In genomic region chr15:72796515-72797337, GRCh38 we compare ENCODE assay signal across 8 cellular contexts. TPM values are rescaled to one million over a fixed set of nuclear protein-coding genes. Genes with fewer than 3 reads are reported as not detected.
DNase-seq lines count a peak whose midpoint lies in the region; ATAC-seq, FAIRE-seq and TF ChIP-seq lines count a peak whose summit lies in the region.

No MANE protein-coding gene starts in this region.

- no peak for ATAC-seq in GM21515 (IDR thresholded peaks at IDR 0.05; ENCODE audit: unreplicated experiment)

- H3K27me3 ChIP-seq in A673 (replicated peaks; ENCODE audit: insufficient read depth, low read depth, low read length, poor library complexity) = no peaks in the 10 kb centered on the region
- peaks cover 0 to 4% (median 2%) of the 10 kb centered on the region in 4 experiments; a peak in 3 of 7 replicates for H3K27me3 ChIP-seq in H1 (replicated peaks in 1 of 4; ENCODE audit: control insufficient read depth in 3 of 4, extremely low read depth in 1 of 4, insufficient read depth in 3 of 4, low read length in 3 of 4)
- peaks cover 0 to 8% of the 10 kb centered on the region in 2 experiments for H3K27me3 ChIP-seq in mesenchymal stem cell (ENCODE audit: control insufficient read depth in 1 of 2, insufficient read depth in 1 of 2, low read length in 2 of 2)
- H3K27me3 ChIP-seq in subcutaneous abdominal adipose tissue (ENCODE audit: control insufficient read depth in 5 of 5, insufficient read depth in 4 of 5, low read length in 5 of 5) = peaks cover 0 to 11% (median 3%) of the 10 kb centered on the region in 5 donors

- no peak for FAIRE-seq in H1 (lab: Jason Lieb, UNC)

- H2BK15ac ChIP-seq in H1 (ENCODE audit: low read length) (no peak overlapping the region), mesenchymal stem cell (ENCODE audit: low read depth, poor library complexity, severe bottlenecking) (peak overlapping the region; percentile 82)

- H3K4me1 ChIP-seq in A673 (ENCODE audit: insufficient read depth, low read length, poor library complexity, severe bottlenecking) = peaks cover 3% of the 10 kb centered on the region
- H3K4me1 ChIP-seq in H1 (replicated peaks in 1 of 4; ENCODE audit: control insufficient read depth in 3 of 4, insufficient read depth in 4 of 4, low read length in 3 of 4) = peaks cover 0 to 3% (median 0%) of the 10 kb centered on the region in 4 experiments; a peak in 1 of 7 replicates
- H3K4me1 ChIP-seq in mesenchymal stem cell (ENCODE audit: control insufficient read depth, insufficient read depth, low read depth, low read length) = peaks cover 11% of the 10 kb centered on the region
- peaks cover 0 to 30% (median 23%) of the 10 kb centered on the region in 5 donors for H3K4me1 ChIP-seq in subcutaneous abdominal adipose tissue (ENCODE audit: control insufficient read depth in 5 of 5, insufficient read depth in 5 of 5, low read length in 5 of 5)

- no peak overlapping the region; the same call in 1 of the 2 replicates for H2BK12ac ChIP-seq in H1 (ENCODE audit: low read depth, low read length)
- peak overlapping the region; percentile 89 to 93 for H2BK12ac ChIP-seq in mesenchymal stem cell (ENCODE audit: low read length in 2 of 2)

- H4K5ac ChIP-seq in H1 (ENCODE audit: insufficient read length, low read depth, low read length) = peak overlapping the region; percentile 80

- no peaks in the 10 kb centered on the region for H4K20me1 ChIP-seq in H1 (replicated peaks in 1 of 2; ENCODE audit: control insufficient read depth in 1 of 2, insufficient read depth in 2 of 2, low read length in 2 of 2)

- no TSS peak for BruUV-seq in A673 (replicated peaks; lab: Mats Ljungman, UMichigan)

- no peak overlapping the region for H3K23ac ChIP-seq in H1 (ENCODE audit: insufficient read length)
- peak overlapping the region in 1 of 2 experiments; percentile 2 for H3K23ac ChIP-seq in mesenchymal stem cell (ENCODE audit: low read length in 2 of 2)

- H4K8ac ChIP-seq in H1 (ENCODE audit: extremely low read depth, insufficient read depth, low read length) (peak overlapping the region; percentile 95), mesenchymal stem cell (ENCODE audit: low read length) (peak overlapping the region; percentile 89)

- H3K56ac ChIP-seq in H1 (replicated peaks; ENCODE audit: insufficient read length, low read depth, low read length) = no peak overlapping the region

- DNase-seq in A673 (ENCODE audit: low spot score) = peak; percentile 71
- peak; percentile 83 for DNase-seq in GM13976 (ENCODE audit: low spot score)
- peak; percentile 41 for DNase-seq in NCI-H1105 (lab: John Stamatoyannopoulos, UW)
- peak; percentile 14 to 19 for DNase-seq in activated CD4-positive, alpha-beta T cell treated with anti-CD3 and anti-CD28 coated beads, Interleukin-2, amount 50 U/mL, for 4 hours
- DNase-seq in H1 (ENCODE audit: low read depth in 1 of 2, low spot score in 2 of 2) = peak in 1 of 2 experiments; percentile 70
- peak; percentile 52 for DNase-seq in mesenchymal stem cell

- H2AFZ ChIP-seq in H1 (ENCODE audit: low read length) (peak overlapping the region; percentile 95), mesenchymal stem cell (ENCODE audit: low read depth, low read length) (peak overlapping the region; percentile 42)

- H3K79me1 ChIP-seq in H1 (ENCODE audit: low read depth, low read length) (no peaks in the 10 kb centered on the region), mesenchymal stem cell (replicated peaks; ENCODE audit: low read length, poor library complexity, severe bottlenecking) (no peaks in the 10 kb centered on the region)

- POLR2A ChIA-PET in A673 (lab: Charles Lee; ENCODE audit: low non-redundant PET) (no interaction called here), H1 (lab: Charles Lee; ENCODE audit: partially characterized antibody) (interaction anchor here (0.5 to 2.4 kb wide), 4 partner anchors 11 to 467 kb away, joined by 3 to 11 read pairs (median 3); no protein-coding TSS in a partner anchor)

- H3K14ac ChIP-seq in H1 (ENCODE audit: insufficient read length) = no peak overlapping the region
- H3K14ac ChIP-seq in mesenchymal stem cell (ENCODE audit: low read length in 2 of 2) = peak overlapping the region in 1 of 2 experiments; percentile 6

- peak; percentile 54 to 86 for TF ChIP-seq RAD21 in H1 (IDR thresholded peaks at IDR 0.05 in 1 of 2, conservative IDR thresholded peaks at IDR 0.05 in 1 of 2; ENCODE audit: low read depth in 2 of 2, low read length in 2 of 2)

- H3K36me3 ChIP-seq in A673 (ENCODE audit: insufficient read depth, low read length, poor library complexity, severe bottlenecking) = no peaks in the 10 kb centered on the region
- no peaks in the 10 kb centered on the region for H3K36me3 ChIP-seq in H1 (ENCODE audit: control insufficient read depth in 2 of 4, insufficient read depth in 4 of 4, low read length in 3 of 4)
- H3K36me3 ChIP-seq in mesenchymal stem cell (ENCODE audit: control insufficient read depth in 1 of 2, insufficient read depth in 2 of 2, low read depth in 1 of 2, low read length in 2 of 2) = no peaks in the 10 kb centered on the region
- no peaks in the 10 kb centered on the region for H3K36me3 ChIP-seq in subcutaneous abdominal adipose tissue (ENCODE audit: control insufficient read depth in 5 of 5, insufficient read depth in 5 of 5, low read length in 5 of 5)

- no peak overlapping the region for H2BK20ac ChIP-seq in H1 (ENCODE audit: low read length)

- H3K4ac ChIP-seq in H1 (replicated peaks; ENCODE audit: insufficient read length, low read depth, low read length) = no peak overlapping the region
- peak overlapping the region; percentile 69 to 75 for H3K4ac ChIP-seq in mesenchymal stem cell (ENCODE audit: low read depth in 1 of 2, low read length in 2 of 2)

- peak overlapping the region; percentile 68 to 84 for H3K4me2 ChIP-seq in H1 (ENCODE audit: insufficient read depth in 1 of 2, low read depth in 2 of 2, low read length in 2 of 2)
- H3K4me2 ChIP-seq in mesenchymal stem cell (ENCODE audit: low read length, poor library complexity, severe bottlenecking) = peak overlapping the region; percentile 79

- no peak overlapping the region for H2BK5ac ChIP-seq in H1 (ENCODE audit: low read depth, low read length)
- no peak overlapping the region for H2BK5ac ChIP-seq in mesenchymal stem cell (ENCODE audit: low read depth, low read length, poor library complexity, severe bottlenecking)

- no peaks in the 10 kb centered on the region for H3K79me2 ChIP-seq in H1 (ENCODE audit: control insufficient read depth in 1 of 2, insufficient read depth in 2 of 2, low read length in 2 of 2)

- H2AK5ac ChIP-seq in H1 (ENCODE audit: low read depth, low read length) = no peak overlapping the region
- no peak overlapping the region for H2AK5ac ChIP-seq in mesenchymal stem cell (ENCODE audit: low read length, severe bottlenecking)

- H2BK120ac ChIP-seq in H1 (replicated peaks; ENCODE audit: low read depth, low read length) = no peak overlapping the region
- peak overlapping the region; percentile 71 for H2BK120ac ChIP-seq in mesenchymal stem cell (ENCODE audit: low read depth, low read length)

- no peak for TF ChIP-seq POLR2A in H1 (IDR thresholded peaks at IDR 0.05; ENCODE audit: control extremely low read depth in 1 of 2, low read depth in 2 of 2, low read length in 2 of 2)

- peaks cover 7% of the 10 kb centered on the region; the same call in 1 of the 2 replicates for H3K23me2 ChIP-seq in H1 (ENCODE audit: low read depth, low read length)

- CTCF ChIA-PET in A673 (lab: Charles Lee) (no interaction called here), H1 (lab: Charles Lee; ENCODE audit: partially characterized antibody) (interaction anchor here (0.8 to 3.6 kb wide), 12 partner anchors 10 to 509 kb away, joined by 3 to 21 read pairs (median 4); no protein-coding TSS in a partner anchor)

- in situ Hi-C loops in GM13976 (cut with MboI; ENCODE audit: low sequenced_read_pairs, unreplicated experiment) = loop anchor here (10.0 to 25.0 kb wide), 2 partner anchors 288 to 466 kb away; no protein-coding TSS in a partner anchor

- no peaks in the 10 kb centered on the region for H3K9me3 ChIP-seq in A673 (ENCODE audit: low read depth, low read length, poor library complexity, severe bottlenecking)
- no peaks in the 10 kb centered on the region for H3K9me3 ChIP-seq in H1 (ENCODE audit: insufficient read depth in 2 of 2, low read depth in 1 of 2, low read length in 1 of 2)
- no peaks in the 10 kb centered on the region for H3K9me3 ChIP-seq in mesenchymal stem cell (ENCODE audit: control insufficient read depth, low read length)
- H3K9me3 ChIP-seq in subcutaneous abdominal adipose tissue (ENCODE audit: control insufficient read depth in 5 of 5, low read length in 5 of 5) = no peaks in the 10 kb centered on the region

- peak overlapping the region; percentile 49 for H3K4me3 ChIP-seq in A673 (ENCODE audit: low read depth, low read length, poor library complexity, severe bottlenecking)
- peak overlapping the region; percentile 54 to 71 (median 58) for H3K4me3 ChIP-seq in H1 (ENCODE audit: extremely low read depth in 1 of 4, insufficient read depth in 2 of 4, low read depth in 3 of 4, low read length in 4 of 4)
- peak overlapping the region; percentile 57 to 78 for H3K4me3 ChIP-seq in mesenchymal stem cell (ENCODE audit: insufficient read depth in 1 of 2, low read depth in 1 of 2, low read length in 2 of 2)
- peak overlapping the region; percentile 58 to 72 (median 66) for H3K4me3 ChIP-seq in subcutaneous abdominal adipose tissue (ENCODE audit: low read depth in 1 of 5, low read length in 5 of 5)

- H3K9ac ChIP-seq in H1 (replicated peaks in 1 of 4; ENCODE audit: extremely low read depth in 1 of 4, low read depth in 3 of 4, low read length in 3 of 4) (peak overlapping the region in 1 of 4 experiments; percentile 5; a peak in 1 of 7 replicates), mesenchymal stem cell (ENCODE audit: low read length) (peak overlapping the region; percentile 78), subcutaneous abdominal adipose tissue (ENCODE audit: low read length in 5 of 5) (peak overlapping the region in 4 of 5 donors; percentile 26 to 80 (median 62))

- H3K27ac ChIP-seq in A673 (ENCODE audit: low read depth, low read length, poor library complexity, severe bottlenecking) = no peak overlapping the region
- H3K27ac ChIP-seq in H1 (ENCODE audit: low read depth, low read length) = no peak overlapping the region
- no peak overlapping the region for H3K27ac ChIP-seq in mesenchymal stem cell (ENCODE audit: low read length, poor library complexity, severe bottlenecking)
- H3K27ac ChIP-seq in subcutaneous abdominal adipose tissue (ENCODE audit: low read depth, low read length) = no peak overlapping the region

- intact Hi-C loops in A673 (cut with micrococcal nuclease; ENCODE audit: unreplicated experiment) = loop anchor here (2.0 to 5.0 kb wide), 2 partner anchors 284 to 471 kb away; no protein-coding TSS in a partner anchor

- peak overlapping the region; percentile 85 for H3K18ac ChIP-seq in H1 (ENCODE audit: extremely low read depth, low read length)
- H3K18ac ChIP-seq in mesenchymal stem cell (ENCODE audit: low read depth in 1 of 2, low read length in 2 of 2) = peak overlapping the region; percentile 64 to 90

- TF ChIP-seq CTCF in A673 (conservative IDR thresholded peaks at IDR 0.05; ENCODE audit: low read depth, low read length) = peak; percentile 56; the same call in 1 of the 2 replicates
- TF ChIP-seq CTCF in GM13976 (IDR thresholded peaks at IDR 0.05; ENCODE audit: borderline replicate concordance, control extremely low read depth, extremely low read depth, insufficient read depth, missing control alignments) = peak; percentile 43
- TF ChIP-seq CTCF in H1 (IDR thresholded peaks at IDR 0.05; ENCODE audit: control extremely low read depth in 1 of 3, insufficient read depth in 1 of 3, low read depth in 1 of 3, low read length in 3 of 3) = peak; percentile 47 to 79 (median 54)

- WGBS in H1 (ENCODE audit: extremely low coverage in 1 of 2, insufficient coverage in 1 of 2, insufficient read length in 1 of 2, insufficient replicate concordance in 2 of 2, low coverage in 1 of 2, low lambda C conversion rate in 2 of 2, missing lambda C conversion rate in 1 of 2), 2 experiments = 9% methylated on average over 62 of the region's 72 CpGs; no CpG with 5 or more reads in 1 of the 2 experiments
- 9% methylated on average over 40 of the region's 72 CpGs for WGBS in mesenchymal stem cell

- TF ChIP-seq EP300 in H1 (IDR thresholded peaks at IDR 0.05; ENCODE audit: borderline replicate concordance in 1 of 2, low read depth in 2 of 2, low read length in 2 of 2) = no peak

- peak overlapping the region; percentile 30 for H4K91ac ChIP-seq in H1 (replicated peaks; ENCODE audit: insufficient read length, low read length)
- H4K91ac ChIP-seq in mesenchymal stem cell (ENCODE audit: low read length) = peak overlapping the region; percentile 82

RNA-seq across cellular contexts. Expression of gene ADPGK, which starts 13.2 kb away (rescaled TPM):
- total RNA-seq in A673 (2021) = 42.2 and 48.4 TPM in 2 replicates
- 35.7 and 38.2 TPM in 2 replicates for total RNA-seq in H1 (2021; fragmentation: NEBNext Ultra II Directional; extraction: Animal tissue kit (Norgen Biotek cat#: 25700))
- 32.2 and 36.6 TPM in 2 replicates for polyA plus RNA-seq in H1 (2011; rRNA removed)
- 43.9 TPM for polyA plus RNA-seq in H1 (2011; cell fraction: cytosol; rRNA removed)
- polyA plus RNA-seq in H1 (2011; cell fraction: nucleus; rRNA removed) = 46.9 TPM
- 27.2 to 37.0 TPM (median 29.7 TPM) in 4 replicates for polyA plus RNA-seq in H1 (2012, experiment 1 of 2)
- 28.0 TPM for polyA plus RNA-seq in H1 (2012, experiment 2 of 2)
- polyA plus RNA-seq in H1 (2013, experiment 1 of 2) = 47.2 TPM
- 48.5 TPM for polyA plus RNA-seq in H1 (2013, experiment 2 of 2)
- 33.9 and 45.6 TPM in 2 replicates for polyA minus RNA-seq in H1 (2011; rRNA and poly(A)+ RNA removed)
- polyA minus RNA-seq in H1 (2011; cell fraction: cytosol; rRNA and poly(A)+ RNA removed) = 20.1 TPM
- polyA minus RNA-seq in H1 (2011; cell fraction: nucleus; rRNA and poly(A)+ RNA removed) = 40.0 TPM
- polyA plus RNA-seq in mesenchymal stem cell (2013, experiment 1 of 2) = 59.7 TPM
- 61.8 TPM for polyA plus RNA-seq in mesenchymal stem cell (2013, experiment 2 of 2)
